8 cellular contexts compared by ENCODE assay signal in genomic region chr6:43369174-43370002, GRCh38. TPM values are rescaled to one million over a fixed set of nuclear protein-coding genes. Genes with fewer than 3 reads are reported as not detected.
A peak's percentile ranks its signal among the peaks of the same experiment; 100 is the strongest.
DNase-seq lines count a peak whose midpoint lies in the region; ATAC-seq and TF ChIP-seq lines count a peak whose summit lies in the region.

ZNF318 (minus strand) TSS chr6:43369647; CDS start chr6:43369365, 282 bp downstream.

- H3K36me3 Mint-ChIP-seq in type B pancreatic cell: peaks cover 3% of the 10 kb centered on the region

- TF ChIP-seq CTCF in GM13976 (IDR thresholded peaks at IDR 0.05; ENCODE audit: borderline replicate concordance, control extremely low read depth, extremely low read depth, insufficient read depth, missing control alignments): no peak
- no peak for TF ChIP-seq CTCF in heart right ventricle (IDR thresholded peaks at IDR 0.05)
- TF ChIP-seq CTCF in type B pancreatic cell (conservative IDR thresholded peaks at IDR 0.05): no peak

- H3K4me3 Mint-ChIP-seq in type B pancreatic cell: peak within 1 kb of the TSS; percentile 93

- intact Hi-C loops in T-helper 1 cell treated with Interleukin-12 subunit alpha and Interleukin-12 subunit beta and Interleukin-4 antibody, amounts not matched to agents 30 ng/mL and 1 ng/mL, for 36 hours (cut with micrococcal nuclease): loop anchor here (1.0 to 5.0 kb wide), 13 partner anchors 14 to 440 kb away; partner anchors contain the start of genes ABCC10, CNPY3, CUL7 and GTPBP2
- intact Hi-C loops in heart right ventricle (cut with DNase I) (loop anchor here in 6 of 10 donors (2.0 to 10.0 kb wide), 6 partner anchors 57 to 197 kb away; partner anchors contain the start of genes ABCC10 (in 3 of the 6) and SRF (in 1 of the 6)), posterior cingulate gyrus (cut with DNase I) (loop anchor here (5.0 to 10.0 kb wide), 3 partner anchors 55 to 197 kb away; partner anchors contain the start of genes ABCC10, POLR1C, SRF and YIPF3)

- peak; percentile 69 for ATAC-seq in HG02884 (IDR thresholded peaks at IDR 0.05; ENCODE audit: unreplicated experiment)
- ATAC-seq in heart right ventricle: peak; percentile 98 to 100 (median 99)

- peak within 1 kb of the TSS; percentile 89 for H3K27ac Mint-ChIP-seq in type B pancreatic cell

- in situ Hi-C loops in GM13976 (cut with MboI; ENCODE audit: low sequenced_read_pairs, unreplicated experiment): no loop called here

- no peaks in the 10 kb centered on the region for H3K27me3 Mint-ChIP-seq in type B pancreatic cell

- H3K27me3 ChIP-seq in heart right ventricle: no peaks in the 10 kb centered on the region

- H3K9me3 ChIP-seq in heart right ventricle: no peaks in the 10 kb centered on the region

- 0% methylated on average over 73 to 101 of the region's 104 CpGs for WGBS in heart right ventricle, 2 donors

- peaks cover 10% of the 10 kb centered on the region for H3K4me1 Mint-ChIP-seq in type B pancreatic cell (ENCODE audit: unreplicated experiment)

- peak within 1 kb of the TSS; percentile 56 to 94 (median 82) for H3K4me3 ChIP-seq in heart right ventricle

- peaks cover 0 to 15% (median 0%) of the 10 kb centered on the region in 9 donors for H3K36me3 ChIP-seq in heart right ventricle

- H3K27ac ChIP-seq in heart right ventricle: peak within 1 kb of the TSS; percentile 69 to 96 (median 87)

- H3K4me1 ChIP-seq in heart right ventricle: peaks cover 0 to 35% (median 23%) of the 10 kb centered on the region in 9 donors

- DNase-seq in GM13976 (ENCODE audit: low spot score) (peak; percentile 96), NCI-H1694 (lab: John Stamatoyannopoulos, UW) (peak; percentile 81), amniotic epithelial cell (ENCODE audit: low read depth) (peak; percentile 95), heart right ventricle (peak; percentile 96), posterior cingulate gyrus (peak; percentile 89 to 99 (median 96)), type B pancreatic cell (ENCODE audit: extremely low spot score, unreplicated experiment) (peak; percentile 97)

- peaks cover 4% of the 10 kb centered on the region for H3K9me3 Mint-ChIP-seq in type B pancreatic cell

RNA-seq across cellular contexts. Expression of gene ZNF318, which starts in this region (rescaled TPM):
- total RNA-seq in T-helper 1 cell treated with Interleukin-12 subunit alpha and Interleukin-12 subunit beta and Interleukin-4 antibody, amounts not matched to agents 30 ng/mL and 1 ng/mL, for 36 hours: 12.0 and 12.1 TPM in 2 replicates
- total RNA-seq in heart right ventricle: 10 to 100 TPM in 9 of 10 donors, 1 to 10 TPM in 1; 9.3 to 20.4 (median 14.0) TPM
- polyA plus RNA-seq in heart right ventricle: 10 to 100 TPM in 1 of 2 donors, 1 to 10 TPM in 1; 3.4 to 13.8 TPM
- 13.3 and 23.3 TPM in 2 replicates for total RNA-seq in type B pancreatic cell (ENCODE audit: low replicate concordance)

Comparison
In these comparisons a context has a peak if more than half of its experiments do, and no peak if none do; other contexts are left out.
1. Peak in every context shown above with its lines: DNase-seq, ATAC-seq, H3K4me3 ChIP-seq and H3K27ac ChIP-seq.